8 cellular contexts compared by ENCODE assay signal in the genomic region with DNA sequence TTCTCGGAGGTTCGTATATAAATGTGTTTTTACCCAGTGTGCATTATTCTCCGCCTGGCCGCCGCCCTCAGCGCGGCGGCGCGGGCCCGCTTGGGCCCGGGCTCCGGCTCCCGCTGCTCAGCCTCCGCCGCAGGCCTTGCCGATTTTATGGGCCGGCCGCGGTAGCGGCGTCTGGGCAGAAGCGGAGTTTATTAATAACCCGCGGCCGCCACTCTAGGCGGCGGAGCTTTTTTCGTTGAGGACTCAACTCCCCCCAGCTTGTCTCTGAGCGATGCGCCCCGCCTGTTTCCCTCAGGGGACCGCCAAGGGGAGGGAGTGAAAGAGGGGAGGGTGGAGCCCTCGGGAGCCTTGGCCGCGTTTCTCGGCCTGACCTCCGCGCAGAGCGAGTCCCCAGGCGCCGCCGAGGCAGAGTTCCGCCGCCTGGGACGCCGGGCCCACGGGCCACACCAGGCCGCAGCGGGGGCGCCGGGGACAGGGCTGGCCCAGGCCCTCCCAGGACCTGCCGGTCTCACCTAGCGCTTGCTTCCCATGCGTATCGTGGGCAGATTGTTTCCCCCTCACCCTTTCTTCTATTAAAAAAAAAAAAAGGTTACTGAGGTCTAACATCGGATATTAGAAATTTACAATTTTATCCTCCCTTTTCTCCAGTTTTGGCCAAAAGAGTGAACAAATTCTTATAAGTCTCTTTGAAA. TPM values are rescaled to one million over a fixed set of nuclear protein-coding genes. Genes with fewer than 3 reads are reported as not detected.
DNase-seq lines count a peak whose midpoint lies in the region; ATAC-seq and TF ChIP-seq lines count a peak whose summit lies in the region.

No MANE protein-coding gene starts in this region.

- peaks cover 3% of the 10 kb centered on the region for H3K36me3 Mint-ChIP-seq in IgD-negative memory B cell
- H3K36me3 Mint-ChIP-seq in activated T-helper 17 cell treated with anti-CD3 and anti-CD28 coated beads, Interleukin-2, amount 50 U/mL, for 72 hours (ENCODE audit: low read depth) = peaks cover 37% of the 10 kb centered on the region
- H3K36me3 Mint-ChIP-seq in naive thymus-derived CD4-positive, alpha-beta T cell = peaks cover 0 to 14% (median 7%) of the 10 kb centered on the region in 5 donors
- H3K36me3 Mint-ChIP-seq in stimulated activated naive B cell treated with anti-CD40 and anti-IgM and Interleukin-4, amounts not matched to agents 10 μg/mL and 1 μg/mL and 100 μg/mL, for 72 hours = peaks cover 13 to 29% of the 10 kb centered on the region in 2 donors

- TF ChIP-seq CTCF in fibroblast of lung (conservative IDR thresholded peaks at IDR 0.05 in 1 of 2, IDR thresholded peaks at IDR 0.05 in 1 of 2; ENCODE audit: low read depth in 1 of 2, low read length in 2 of 2) = no peak

- CTCF ChIA-PET in naive thymus-derived CD4-positive, alpha-beta T cell (lab: Charles Lee) = interaction anchor here (0.6 kb wide), 1 partner anchor 905 kb away, joined by 3 read pairs; no protein-coding TSS in a partner anchor

- intact Hi-C loops in naive thymus-derived CD4-positive, alpha-beta T cell (cut with micrococcal nuclease) = loop anchor here (1.0 to 5.0 kb wide), 14 partner anchors 45 to 1474 kb away; partner anchors contain the start of genes AKIP1 (in 1 of the 2), CTR9 (in 1 of the 2) and EIF3F (in 1 of the 2)

- peaks cover 22 to 26% (median 24%) of the 10 kb centered on the region in 3 donors for H3K4me1 Mint-ChIP-seq in IgD-negative memory B cell
- H3K4me1 Mint-ChIP-seq in activated T-helper 17 cell treated with anti-CD3 and anti-CD28 coated beads, Interleukin-2, amount 50 U/mL, for 72 hours = peaks cover 22% of the 10 kb centered on the region
- H3K4me1 Mint-ChIP-seq in naive thymus-derived CD4-positive, alpha-beta T cell = peaks cover 21 to 34% (median 26%) of the 10 kb centered on the region in 7 donors
- peaks cover 12 to 22% of the 10 kb centered on the region in 2 donors for H3K4me1 Mint-ChIP-seq in stimulated activated naive B cell treated with anti-CD40 and anti-IgM and Interleukin-4, amounts not matched to agents 10 μg/mL and 1 μg/mL and 100 μg/mL, for 72 hours

- H3K79me2 ChIP-seq in fibroblast of lung (ENCODE audit: control insufficient read depth, insufficient read depth, low read length) = peaks cover 40% of the 10 kb centered on the region

- peak overlapping the region; percentile 94 to 98 (median 98) for H3K4me3 Mint-ChIP-seq in IgD-negative memory B cell
- H3K4me3 Mint-ChIP-seq in activated T-helper 17 cell treated with anti-CD3 and anti-CD28 coated beads, Interleukin-2, amount 50 U/mL, for 72 hours = peak overlapping the region; percentile 99
- H3K4me3 Mint-ChIP-seq in naive thymus-derived CD4-positive, alpha-beta T cell = peak overlapping the region; percentile 84 to 98 (median 96)
- H3K4me3 Mint-ChIP-seq in stimulated activated naive B cell treated with anti-CD40 and anti-IgM and Interleukin-4, amounts not matched to agents 10 μg/mL and 1 μg/mL and 100 μg/mL, for 72 hours = peak overlapping the region; percentile 98

- H3K27me3 ChIP-seq in fibroblast of lung (ENCODE audit: control insufficient read depth, insufficient read depth, low read length) = no peaks in the 10 kb centered on the region
- H3K27me3 ChIP-seq in naive thymus-derived CD4-positive, alpha-beta T cell (ENCODE audit: control insufficient read depth in 2 of 2, insufficient read depth in 2 of 2, low read length in 2 of 2) = no peaks in the 10 kb centered on the region

- H3K4me1 ChIP-seq in fibroblast of lung (ENCODE audit: control insufficient read depth, extremely low read depth, insufficient read depth, low read length) = no peaks in the 10 kb centered on the region
- H3K4me1 ChIP-seq in naive thymus-derived CD4-positive, alpha-beta T cell (ENCODE audit: control insufficient read depth in 2 of 2, insufficient read depth in 2 of 2, low read length in 2 of 2) = peaks cover 9 to 19% of the 10 kb centered on the region in 2 donors

- H3K4me2 ChIP-seq in fibroblast of lung (ENCODE audit: extremely low read depth, insufficient read depth, low read length) = peak overlapping the region; percentile 94

- H3K9me3 Mint-ChIP-seq in IgD-negative memory B cell = no peaks in the 10 kb centered on the region
- H3K9me3 Mint-ChIP-seq in activated T-helper 17 cell treated with anti-CD3 and anti-CD28 coated beads, Interleukin-2, amount 50 U/mL, for 72 hours = no peaks in the 10 kb centered on the region
- peaks cover 0 to 9% (median 0%) of the 10 kb centered on the region in 11 donors for H3K9me3 Mint-ChIP-seq in naive thymus-derived CD4-positive, alpha-beta T cell
- H3K9me3 Mint-ChIP-seq in stimulated activated naive B cell treated with anti-CD40 and anti-IgM and Interleukin-4, amounts not matched to agents 10 μg/mL and 1 μg/mL and 100 μg/mL, for 72 hours = peaks cover 4% of the 10 kb centered on the region in 2 donors

- POLR2A ChIA-PET in naive thymus-derived CD4-positive, alpha-beta T cell (lab: Charles Lee) = interaction anchor here (0.5 to 3.7 kb wide), 40 partner anchors 9 to 1397 kb away, joined by 3 to 36 read pairs (median 4); partner anchors contain the start of genes DENND5A, EIF4G2, IPO7 and RPL27A

- DNase-seq in DMS53 treated with DMSO at 0.1 percent for 48 hours (lab: John Stamatoyannopoulos, UW; ENCODE audit: unreplicated experiment) = peak; percentile 82
- peak; percentile 87 to 93 for DNase-seq in fibroblast of lung (ENCODE audit: low read depth in 2 of 2)
- DNase-seq in naive thymus-derived CD4-positive, alpha-beta T cell = peak in 5 of 9 donors; percentile 68 to 81 (median 76)
- DNase-seq in stimulated activated naive B cell treated with anti-CD40 and anti-IgM and Interleukin-4, amounts not matched to agents 10 μg/mL and 1 μg/mL and 100 μg/mL, for 72 hours = peak; percentile 91

- peak; percentile 37 for ATAC-seq in GM21576 (IDR thresholded peaks at IDR 0.05; ENCODE audit: unreplicated experiment)
- ATAC-seq in activated T-helper 17 cell treated with anti-CD3 and anti-CD28 coated beads, Interleukin-2, amount 50 U/mL, for 72 hours (replicated peaks) = peak; percentile 46
- ATAC-seq in naive thymus-derived CD4-positive, alpha-beta T cell = peak; percentile 54
- ATAC-seq in stimulated activated naive B cell treated with anti-CD40 and anti-IgM and Interleukin-4, amounts not matched to agents 10 μg/mL and 1 μg/mL and 100 μg/mL, for 72 hours (replicated peaks) = peak; percentile 70 to 74

- peak overlapping the region; percentile 80 for H3K9ac ChIP-seq in fibroblast of lung (ENCODE audit: insufficient read depth, low read length)

- H3K9me3 ChIP-seq in fibroblast of lung (ENCODE audit: control insufficient read depth, insufficient read depth, low read depth, low read length) = no peaks in the 10 kb centered on the region
- no peaks in the 10 kb centered on the region for H3K9me3 ChIP-seq in naive thymus-derived CD4-positive, alpha-beta T cell (ENCODE audit: control insufficient read depth in 2 of 3, low read length in 3 of 3)

- H3K4me3 ChIP-seq in fibroblast of lung (replicated peaks in 1 of 4; ENCODE audit: control extremely low read depth in 1 of 4, insufficient read depth in 1 of 4, low read depth in 3 of 4, low read length in 4 of 4) = peak overlapping the region; percentile 51 to 89 (median 66)
- H3K4me3 ChIP-seq in naive thymus-derived CD4-positive, alpha-beta T cell (ENCODE audit: low read length) = peak overlapping the region; percentile 93

- H3K27me3 Mint-ChIP-seq in IgD-negative memory B cell = no peaks in the 10 kb centered on the region
- no peaks in the 10 kb centered on the region for H3K27me3 Mint-ChIP-seq in activated T-helper 17 cell treated with anti-CD3 and anti-CD28 coated beads, Interleukin-2, amount 50 U/mL, for 72 hours
- no peaks in the 10 kb centered on the region for H3K27me3 Mint-ChIP-seq in naive thymus-derived CD4-positive, alpha-beta T cell
- H3K27me3 Mint-ChIP-seq in stimulated activated naive B cell treated with anti-CD40 and anti-IgM and Interleukin-4, amounts not matched to agents 10 μg/mL and 1 μg/mL and 100 μg/mL, for 72 hours = no peaks in the 10 kb centered on the region

- no peaks in the 10 kb centered on the region for H4K20me1 ChIP-seq in fibroblast of lung (ENCODE audit: control insufficient read depth, extremely low read depth, insufficient read depth, low read length)

- H3K36me3 ChIP-seq in fibroblast of lung (ENCODE audit: control insufficient read depth, insufficient read depth, low read length) = no peaks in the 10 kb centered on the region
- H3K36me3 ChIP-seq in naive thymus-derived CD4-positive, alpha-beta T cell (ENCODE audit: control insufficient read depth in 2 of 3, insufficient read depth in 3 of 3, low read length in 3 of 3) = no peaks in the 10 kb centered on the region

- peak overlapping the region; percentile 95 to 99 (median 96) for H3K27ac Mint-ChIP-seq in IgD-negative memory B cell
- peak overlapping the region; percentile 99 for H3K27ac Mint-ChIP-seq in activated T-helper 17 cell treated with anti-CD3 and anti-CD28 coated beads, Interleukin-2, amount 50 U/mL, for 72 hours
- peak overlapping the region; percentile 97 to 99 (median 99) for H3K27ac Mint-ChIP-seq in naive thymus-derived CD4-positive, alpha-beta T cell
- H3K27ac Mint-ChIP-seq in stimulated activated naive B cell treated with anti-CD40 and anti-IgM and Interleukin-4, amounts not matched to agents 10 μg/mL and 1 μg/mL and 100 μg/mL, for 72 hours = peak overlapping the region; percentile 99

- no peak overlapping the region for H2AFZ ChIP-seq in fibroblast of lung (ENCODE audit: low read length)

- peak overlapping the region; percentile 91 for H3K27ac ChIP-seq in fibroblast of lung (ENCODE audit: insufficient read depth, low read length)
- peak overlapping the region; percentile 98 for H3K27ac ChIP-seq in naive thymus-derived CD4-positive, alpha-beta T cell (ENCODE audit: low read depth, low read length)

RNA-seq across cellular contexts. Expression of gene ZNF143, which starts 0.4 kb away (rescaled TPM):
- polyA plus RNA-seq in IgD-negative memory B cell (28.9 TPM), fibroblast of lung (22.6 and 22.8 TPM in 2 replicates)
- polyA plus RNA-seq in PFSK-1 (2012; ENCODE audit: insufficient read length, low read depth) = 18.2 TPM
- total RNA-seq in activated T-helper 17 cell treated with anti-CD3 and anti-CD28 coated beads, Interleukin-2, amount 50 U/mL, for 72 hours = 10 to 100 TPM; 53.8 to 54.2 TPM
- 36.2 and 37.5 TPM in 2 replicates for total RNA-seq in fibroblast of lung
- polyA plus RNA-seq in fibroblast of lung (2012) = 12.0 and 13.0 TPM in 2 replicates
- polyA minus RNA-seq in fibroblast of lung (ENCODE audit: low replicate concordance) = 54.2 and 92.5 TPM in 2 replicates
- 10 to 100 TPM; 29.6 to 47.5 (median 34.4) TPM for total RNA-seq in naive thymus-derived CD4-positive, alpha-beta T cell
- 10 to 100 TPM; 41.5 TPM for polyA plus RNA-seq in naive thymus-derived CD4-positive, alpha-beta T cell

Comparison
In these comparisons a context has a peak if more than half of its experiments do, and no peak if none do; other contexts are left out.
1. Peak in every context shown above with its lines: DNase-seq, ATAC-seq, H3K4me3 ChIP-seq and H3K27ac ChIP-seq.